In genomic region chr14:51824191-51824590, GRCh38 we compare ENCODE assay signal across 23 cellular contexts.
"Had no signal": no experiment of that assay in that cellular context is flagged by ENCODE, and none has a peak within 500 bp of the region (broad histone marks: within the 10 kb centered on the region; RNA-seq: fewer than 3 reads in every experiment).

No MANE protein-coding gene starts in this region.

- H3K27ac Mint-ChIP-seq: dendritic cell treated with granulocyte-macrophage colony-stimulating factor and Interleukin-4, amounts not matched to agents 40 ng/mL and 50 ng/mL, for 4 days; effector memory CD8-positive, alpha-beta T cell; endodermal cell; mesothelial cell of epicardium; naive thymus-derived CD4-positive, alpha-beta T cell had no signal

- H3K4me3 Mint-ChIP-seq: dendritic cell treated with granulocyte-macrophage colony-stimulating factor and Interleukin-4, amounts not matched to agents 40 ng/mL and 50 ng/mL, for 4 days; effector memory CD8-positive, alpha-beta T cell; endodermal cell; mesothelial cell of epicardium; naive thymus-derived CD4-positive, alpha-beta T cell had no signal

- H3K4me1 ChIP-seq: colonic mucosa, esophagus squamous epithelium, lower lobe of right lung had no signal

- H3K4me1 Mint-ChIP-seq: endodermal cell had no signal

- H3K9me3 Mint-ChIP-seq: dendritic cell treated with granulocyte-macrophage colony-stimulating factor and Interleukin-4, amounts not matched to agents 40 ng/mL and 50 ng/mL, for 4 days; effector memory CD8-positive, alpha-beta T cell; endodermal cell; mesothelial cell of epicardium; naive thymus-derived CD4-positive, alpha-beta T cell had no signal

- H3K27ac ChIP-seq: colonic mucosa, epithelial cell of prostate, esophagus squamous epithelium, foreskin keratinocyte, gastroesophageal sphincter, heart right ventricle, left lung, lower lobe of right lung had no signal

- DNase-seq: colonic mucosa; cortex of kidney; effector CD8-positive, alpha-beta T cell; effector memory CD8-positive, alpha-beta T cell; endodermal cell; erythroblast; esophagus squamous epithelium; head of caudate nucleus; heart right ventricle; hippocampal formation; left cardiac atrium; left lung; left ventricle myocardium superior; lower lobe of right lung; mesenchymal stem cell; mucosa of descending colon; naive thymus-derived CD4-positive, alpha-beta T cell had no signal

- H3K9me3 ChIP-seq: colonic mucosa, esophagus squamous epithelium, gastroesophageal sphincter, heart right ventricle, left lung, lower lobe of right lung, mucosa of descending colon had no signal

- ATAC-seq: effector memory CD8-positive, alpha-beta T cell; esophagus mucosa; foreskin keratinocyte; gastroesophageal sphincter; heart right ventricle; left cardiac atrium; left lung; left ventricle myocardium superior; lower lobe of right lung; mucosa of descending colon; naive thymus-derived CD4-positive, alpha-beta T cell had no signal

- H3K27me3 ChIP-seq: colonic mucosa, esophagus squamous epithelium, gastroesophageal sphincter, left lung had no signal

- H3K4me3 ChIP-seq: colonic mucosa, esophagus squamous epithelium, gastroesophageal sphincter, heart right ventricle, left lung, lower lobe of right lung, mucosa of descending colon had no signal

- H3K36me3 ChIP-seq: colonic mucosa, esophagus squamous epithelium, gastroesophageal sphincter, heart right ventricle, left lung, lower lobe of right lung had no signal

- H3K36me3 Mint-ChIP-seq: mesothelial cell of epicardium; naive thymus-derived CD4-positive, alpha-beta T cell had no signal
